Comparison of ENCODE assay signal across 21 cellular contexts in the genomic region with DNA sequence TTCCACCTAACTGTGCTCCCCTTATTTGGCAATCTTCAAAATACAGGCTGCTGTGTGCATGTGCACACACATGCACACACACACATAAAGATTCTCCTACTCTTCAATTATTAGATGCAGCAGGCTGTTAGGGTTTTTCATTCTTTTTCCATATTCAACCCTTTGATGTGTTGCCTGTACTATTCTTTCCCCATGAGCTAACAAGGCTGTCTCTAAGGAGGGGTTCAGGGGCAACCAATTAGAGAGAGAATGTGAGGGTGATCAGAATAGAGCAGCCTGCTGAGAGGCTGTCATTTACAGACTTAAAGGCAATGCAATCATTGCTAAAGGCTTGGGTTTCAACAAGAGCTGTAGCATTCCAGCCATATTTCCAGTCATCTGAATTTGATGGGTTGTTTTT.
A peak's percentile ranks its signal among the peaks of the same experiment; 100 is the strongest.
DNase-seq lines count a peak whose midpoint lies in the region; ATAC-seq and TF ChIP-seq lines count a peak whose summit lies in the region.
"Had no signal": no experiment of that assay in that cellular context is flagged by ENCODE, and none has a peak within 500 bp of the region (broad histone marks: within the 10 kb centered on the region; RNA-seq: fewer than 3 reads in every experiment).

No MANE protein-coding gene starts in this region.

- TF ChIP-seq CTCF in fibroblast of pulmonary artery (IDR thresholded peaks at IDR 0.05; ENCODE audit: low read length, missing control alignments) (no peak), neural progenitor cell (IDR thresholded peaks at IDR 0.05) (no peak), uterus (IDR thresholded peaks at IDR 0.05) (no peak)

- peaks cover 3% of the 10 kb centered on the region for H3K36me3 Mint-ChIP-seq in neural progenitor cell

- H3K4me1 Mint-ChIP-seq in neural progenitor cell: peaks cover 27% of the 10 kb centered on the region

- peaks cover 9% of the 10 kb centered on the region for H3K9me3 ChIP-seq in adipocyte (ENCODE audit: control insufficient read depth, low read length)
- no peaks in the 10 kb centered on the region for H3K9me3 ChIP-seq in neural progenitor cell (ENCODE audit: low read depth)
- no peaks in the 10 kb centered on the region for H3K9me3 ChIP-seq in uterus
- H3K9me3 ChIP-seq: HAP-1 had no signal

- H3K27me3 ChIP-seq in adipocyte (replicated peaks; ENCODE audit: control insufficient read depth, insufficient read depth, low read length) (peaks cover 3% of the 10 kb centered on the region), neural progenitor cell (no peaks in the 10 kb centered on the region), uterus (no peaks in the 10 kb centered on the region)

- H3K27ac ChIP-seq in neural progenitor cell: no peak overlapping the region
- no peak overlapping the region for H3K27ac ChIP-seq in uterus
- H3K27ac ChIP-seq: C4-2B, PC-9 had no signal

- ATAC-seq in GM19455 (IDR thresholded peaks at IDR 0.05; ENCODE audit: unreplicated experiment): no peak

- peak overlapping the region; percentile 33 for H3K4me2 ChIP-seq in neural progenitor cell
- H3K4me2 ChIP-seq: PC-9 had no signal

- intact Hi-C loops in uterus (cut with DNase I; ENCODE audit: low total_unique reads): no loop called here

- H3K4me3 ChIP-seq in adipocyte (ENCODE audit: low read length) (no peak overlapping the region), fibroblast of pulmonary artery (replicated peaks; ENCODE audit: low read depth, low read length) (no peak overlapping the region), neural progenitor cell (no peak overlapping the region), uterus (no peak overlapping the region)
- H3K4me3 ChIP-seq: HAP-1, PC-9 had no signal

- H3K79me2 ChIP-seq in neural progenitor cell (ENCODE audit: low read depth): no peaks in the 10 kb centered on the region

- H4K20me1 ChIP-seq in neural progenitor cell (ENCODE audit: low read depth): no peaks in the 10 kb centered on the region

- H3K27me3 Mint-ChIP-seq in neural progenitor cell (ENCODE audit: insufficient read depth, low read depth): no peaks in the 10 kb centered on the region

- no peak overlapping the region for H3K4me3 Mint-ChIP-seq in neural progenitor cell

- H3F3A ChIP-seq in neural progenitor cell (ENCODE audit: low read depth): no peaks in the 10 kb centered on the region

- H2AFZ ChIP-seq in neural progenitor cell (replicated peaks): no peak overlapping the region
- H2AFZ ChIP-seq: PC-9 had no signal

- H3K27ac Mint-ChIP-seq in neural progenitor cell: no peak overlapping the region

- H3K9me3 Mint-ChIP-seq in neural progenitor cell: peaks cover 11% of the 10 kb centered on the region

- H3K36me3 ChIP-seq in adipocyte (ENCODE audit: control insufficient read depth, insufficient read depth, low read length, severe bottlenecking): no peaks in the 10 kb centered on the region
- no peaks in the 10 kb centered on the region for H3K36me3 ChIP-seq in neural progenitor cell
- H3K36me3 ChIP-seq in uterus: no peaks in the 10 kb centered on the region
- H3K36me3 ChIP-seq: HAP-1 had no signal

- H3K9ac ChIP-seq in adipocyte (ENCODE audit: low read length) (no peak overlapping the region), neural progenitor cell (no peak overlapping the region)

- peaks cover 6% of the 10 kb centered on the region for H3K4me1 ChIP-seq in adipocyte (ENCODE audit: control insufficient read depth, insufficient read depth, low read length)
- peaks cover 20% of the 10 kb centered on the region for H3K4me1 ChIP-seq in neural progenitor cell
- H3K4me1 ChIP-seq in uterus: no peaks in the 10 kb centered on the region
- H3K4me1 ChIP-seq: HAP-1 had no signal

- DNase-seq in EH (ENCODE audit: low read depth) (peak; percentile 2), adipocyte (ENCODE audit: low read depth) (peak; percentile 15), fibroblast of pulmonary artery (ENCODE audit: low read depth) (peak; percentile 8), neural progenitor cell (ENCODE audit: low spot score) (peak; percentile 49), cerebellar nuclear complex (lab: John Stamatoyannopoulos, UW) (no peak), uterus (no peak), DMS79 (lab: John Stamatoyannopoulos, UW) (no peak)
- DNase-seq: EL, GF-D8, Karpas-422, NCI-H187, NCI-H2107, NCI-H2227 treated with DMSO at 0.1 percent for 48 hours, NCI-H510A, NCI-H748 treated with DMSO at 0.1 percent for 48 hours, PC-9, RPMI8226, SHP77 had no signal

- TF ChIP-seq POLR2A in uterus (IDR thresholded peaks at IDR 0.05): no peak

Comparison
In these comparisons a context has a peak if more than half of its experiments do, and no peak if none do; other contexts are left out.
1. DNase-seq: peak in EH (single experiment), adipocyte (single experiment), fibroblast of pulmonary artery (single experiment) and neural progenitor cell (single experiment); none in cerebellar nuclear complex (0 of 2), uterus (0 of 2) and DMS79 (single experiment).